ENCODE assay signal across 19 cellular contexts in genomic region chrX:15594371-15594770, GRCh38. TPM values are rescaled to one million over a fixed set of nuclear protein-coding genes. Genes with fewer than 3 reads are reported as not detected.
DNase-seq lines count a peak whose midpoint lies in the region; ATAC-seq and TF ChIP-seq lines count a peak whose summit lies in the region.
"Had no signal": no experiment of that assay in that cellular context is flagged by ENCODE, and none has a peak within 500 bp of the region (broad histone marks: within the 10 kb centered on the region; RNA-seq: fewer than 3 reads in every experiment).

No MANE protein-coding gene starts in this region.

- H3K4me1 ChIP-seq in right lobe of liver = no peaks in the 10 kb centered on the region
- H3K4me1 ChIP-seq: colonic mucosa had no signal

- no peak overlapping the region for H3K4me3 ChIP-seq in LNCaP clone FGC (ENCODE audit: low read depth, low read length)
- no peak overlapping the region for H3K4me3 ChIP-seq in choroid plexus epithelial cell (ENCODE audit: low read depth, low read length)
- no peak overlapping the region for H3K4me3 ChIP-seq in right lobe of liver
- H3K4me3 ChIP-seq: colonic mucosa had no signal

- ATAC-seq in right lobe of liver (peak in 2 of 4 donors; percentile 30 to 51), HG02970 (IDR thresholded peaks at IDR 0.05; ENCODE audit: low FRiP score, unreplicated experiment) (no peak), GM18909 (IDR thresholded peaks at IDR 0.05; ENCODE audit: poor library complexity, unreplicated experiment) (no peak)
- ATAC-seq: esophagus mucosa had no signal

- 41% methylated on average over 2 of the region's 2 CpGs for WGBS in right lobe of liver (ENCODE audit: insufficient coverage, low coverage, low lambda C conversion rate, missing lambda C conversion rate)

- H3K27ac ChIP-seq in right lobe of liver = no peak overlapping the region
- H3K27ac ChIP-seq: colonic mucosa had no signal

- DNase-seq in NCI-H82 (lab: John Stamatoyannopoulos, UW) (peak; percentile 1), NCI-H82 treated with DMSO at 0.1 percent for 48 hours (lab: John Stamatoyannopoulos, UW; ENCODE audit: unreplicated experiment) (no peak), LNCaP clone FGC (ENCODE audit: low read depth) (no peak), choroid plexus epithelial cell (ENCODE audit: low read depth) (no peak), right lobe of liver (no peak), DMS153 (lab: John Stamatoyannopoulos, UW) (no peak)
- DNase-seq: activated effector memory CD4-positive, alpha-beta T cell treated with anti-CD3 and anti-CD28 coated beads, Interleukin-2, amount 50 U/mL, for 16 hours; amygdala; colonic mucosa; GDM1; NCI-H226; retina; stimulated activated CD4-positive, alpha-beta T cell treated with anti-CD3 and anti-CD28 coated beads, Interleukin-1b, Interleukin-23, amount 100 ng/mL, for 48 hours had no signal

- no peaks in the 10 kb centered on the region for H3K9me3 ChIP-seq in right lobe of liver
- H3K9me3 ChIP-seq: colonic mucosa had no signal

- TF ChIP-seq POLR2A in right lobe of liver (IDR thresholded peaks at IDR 0.05) = no peak

- TF ChIP-seq CTCF in LNCaP clone FGC (IDR thresholded peaks at IDR 0.05; ENCODE audit: control insufficient read depth, extremely low read depth, insufficient read depth) (peak; percentile 24; the same call in 1 of the 2 replicates), choroid plexus epithelial cell (conservative IDR thresholded peaks at IDR 0.05; ENCODE audit: low read depth, low read length) (peak; percentile 21), right lobe of liver (IDR thresholded peaks at IDR 0.05) (peak in 3 of 4 donors; percentile 7 to 30 (median 26))

- intact Hi-C loops in right lobe of liver (cut with DNase I) = no loop called here

- H3K36me3 ChIP-seq in right lobe of liver = no peaks in the 10 kb centered on the region
- H3K36me3 ChIP-seq: colonic mucosa had no signal

- H3K27me3 ChIP-seq in right lobe of liver = no peaks in the 10 kb centered on the region
- H3K27me3 ChIP-seq: colonic mucosa had no signal

RNA-seq across cellular contexts. Expression of gene ACE2, which starts 6.4 kb away (rescaled TPM):
- 1 to 10 TPM in 4 of 6 experiments, under 1 TPM in 2; 0.92 to 8.7 (median 1.4) TPM for total RNA-seq in right lobe of liver
- total RNA-seq: activated CD8-positive, alpha-beta memory T cell treated with anti-CD3 and anti-CD28 coated beads for 36 hours; lung microvascular endothelial cell; neural crest cell had no signal
